In genomic region chr4:40199179-40199670, GRCh38 we compare ENCODE assay signal across 10 cellular contexts. TPM values are rescaled to one million over a fixed set of nuclear protein-coding genes. Genes with fewer than 3 reads are reported as not detected.
A peak's percentile ranks its signal among the peaks of the same experiment; 100 is the strongest.
DNase-seq lines count a peak whose midpoint lies in the region; ATAC-seq, FAIRE-seq and TF ChIP-seq lines count a peak whose summit lies in the region.
"Had no signal": no experiment of that assay in that cellular context is flagged by ENCODE, and none has a peak within 500 bp of the region (broad histone marks: within the 10 kb centered on the region; RNA-seq: fewer than 3 reads in every experiment).

No MANE protein-coding gene starts in this region.

- H3K79me2 ChIP-seq in OCI-LY3 (ENCODE audit: low read length): peaks cover 100% of the 10 kb centered on the region

- intact Hi-C loops in right lobe of liver (cut with DNase I): no loop called here

- H3K4me3 ChIP-seq in OCI-LY3 (ENCODE audit: low read length) (peak overlapping the region; percentile 97), right lobe of liver (no peak overlapping the region)

- peaks cover 80% of the 10 kb centered on the region for H3K36me3 Mint-ChIP-seq in stimulated activated effector memory CD8-positive, alpha-beta T cell treated with anti-CD3 and anti-CD28 coated beads, Interleukin-12 subunit alpha, Interleukin-12 subunit beta, amount 100 ng/mL, for 72 hours

- H3K27ac ChIP-seq in OCI-LY3 (ENCODE audit: low read length) (peak overlapping the region; percentile 96), right lobe of liver (peak overlapping the region in 1 of 3 donors; percentile 15)

- DNase-seq in GM12891 (ENCODE audit: insufficient read length, low spot score) (no peak), cerebellar cortex (ENCODE audit: low spot score) (peak; percentile 30), kidney tubule cell (ENCODE audit: low spot score) (no peak), right lobe of liver (no peak), COLO829 (ENCODE audit: low spot score) (no peak), SK-N-DZ (ENCODE audit: low spot score) (no peak)
- no peak for DNase-seq in stimulated activated effector memory CD8-positive, alpha-beta T cell treated with anti-CD3 and anti-CD28 coated beads, Interleukin-12 subunit alpha, Interleukin-12 subunit beta, amount 100 ng/mL, for 72 hours (ENCODE audit: low spot score in 2 of 2)
- DNase-seq: activated gamma-delta T cell, KG1 had no signal

- H4K20me1 ChIP-seq in OCI-LY3 (ENCODE audit: insufficient read depth, low read length): peaks cover 47% of the 10 kb centered on the region

- H3K27me3 ChIP-seq in OCI-LY3 (ENCODE audit: low read depth, low read length) (no peaks in the 10 kb centered on the region), right lobe of liver (no peaks in the 10 kb centered on the region)

- peak overlapping the region; percentile 98 for H3K27ac Mint-ChIP-seq in stimulated activated effector memory CD8-positive, alpha-beta T cell treated with anti-CD3 and anti-CD28 coated beads, Interleukin-12 subunit alpha, Interleukin-12 subunit beta, amount 100 ng/mL, for 72 hours

- no peaks in the 10 kb centered on the region for H3K9me3 ChIP-seq in OCI-LY3 (ENCODE audit: insufficient read depth, low read length)
- no peaks in the 10 kb centered on the region for H3K9me3 ChIP-seq in right lobe of liver

- FAIRE-seq in GM12891 (lab: Jason Lieb, UNC): no peak

- no peak for TF ChIP-seq POLR2A in GM12891 (IDR thresholded peaks at IDR 0.05; ENCODE audit: low read depth, low read length)
- TF ChIP-seq POLR2A in right lobe of liver (IDR thresholded peaks at IDR 0.05): no peak

- H2AFZ ChIP-seq in OCI-LY3 (ENCODE audit: low read depth, low read length): no peak overlapping the region

- H3K4me1 Mint-ChIP-seq in stimulated activated effector memory CD8-positive, alpha-beta T cell treated with anti-CD3 and anti-CD28 coated beads, Interleukin-12 subunit alpha, Interleukin-12 subunit beta, amount 100 ng/mL, for 72 hours: peaks cover 54% of the 10 kb centered on the region

- H3K4me1 ChIP-seq in OCI-LY3 (ENCODE audit: low read length) (peaks cover 53% of the 10 kb centered on the region), right lobe of liver (no peaks in the 10 kb centered on the region)

- peak overlapping the region; percentile 96 for H3K4me3 Mint-ChIP-seq in stimulated activated effector memory CD8-positive, alpha-beta T cell treated with anti-CD3 and anti-CD28 coated beads, Interleukin-12 subunit alpha, Interleukin-12 subunit beta, amount 100 ng/mL, for 72 hours

- no peak for ATAC-seq in stimulated activated effector memory CD8-positive, alpha-beta T cell treated with anti-CD3 and anti-CD28 coated beads, Interleukin-12 subunit alpha, Interleukin-12 subunit beta, amount 100 ng/mL, for 72 hours
- no peak for ATAC-seq in right lobe of liver

- H3K4me2 ChIP-seq in OCI-LY3 (ENCODE audit: low read length): peak overlapping the region; percentile 95

- H3K9me3 Mint-ChIP-seq in stimulated activated effector memory CD8-positive, alpha-beta T cell treated with anti-CD3 and anti-CD28 coated beads, Interleukin-12 subunit alpha, Interleukin-12 subunit beta, amount 100 ng/mL, for 72 hours: no peaks in the 10 kb centered on the region

- H3K36me3 ChIP-seq in OCI-LY3 (replicated peaks; ENCODE audit: low read depth, low read length) (peaks cover 59% of the 10 kb centered on the region), right lobe of liver (no peaks in the 10 kb centered on the region)

- peak overlapping the region; percentile 94 for H3K9ac ChIP-seq in OCI-LY3 (ENCODE audit: low read length)

- TF ChIP-seq CTCF in OCI-LY3 (IDR thresholded peaks at IDR 0.05; ENCODE audit: low read depth, low read length): no peak
- no peak for TF ChIP-seq CTCF in right lobe of liver (IDR thresholded peaks at IDR 0.05)

- WGBS in right lobe of liver (ENCODE audit: insufficient coverage, low coverage, low lambda C conversion rate, missing lambda C conversion rate): 67% methylated on average over 6 of the region's 6 CpGs

TF ChIP-seq in GM12891, 5 proteins besides CTCF, POLR2A, EP300 and RAD21:
- TF ChIP-seq POU2F2 (IDR thresholded peaks at IDR 0.05; ENCODE audit: low read depth, low read length): no peak; the same call in 1 of the 2 replicates
- TF ChIP-seq SPI1 (IDR thresholded peaks at IDR 0.05; ENCODE audit: low read depth, low read length): no peak
- TF ChIP-seq POLR2AphosphoS5 (IDR thresholded peaks at IDR 0.05; ENCODE audit: low read depth, low read length): peak; percentile 49; the same call in 1 of the 2 replicates
- TF ChIP-seq TAF1 (IDR thresholded peaks at IDR 0.05; ENCODE audit: low read depth, low read length): 0 out of 2 replicates have a peak, but pooled peaks have one; percentile 37
- TF ChIP-seq PAX5 (IDR thresholded peaks at IDR 0.05; ENCODE audit: insufficient read depth, low read length, severe bottlenecking): no peak

RNA-seq across cellular contexts. Expression of gene RHOH, which starts 2.4 kb away (rescaled TPM):
- 58.4 TPM for polyA plus RNA-seq in GM12891 (2012; ENCODE audit: low read depth, missing spikeins)
- 1 to 10 TPM in 1 of 6 experiments, under 1 TPM in 5; 0.25 to 1.2 (median 0.62) TPM for total RNA-seq in right lobe of liver
- polyA plus RNA-seq in SK-N-DZ (2014; cell fraction: cytosol; rRNA removed): not detected in 2 replicates
- not detected in 2 replicates for polyA plus RNA-seq in SK-N-DZ (2014; cell fraction: nucleus; rRNA removed)
